9 cellular contexts compared by ENCODE assay signal in the genomic region with DNA sequence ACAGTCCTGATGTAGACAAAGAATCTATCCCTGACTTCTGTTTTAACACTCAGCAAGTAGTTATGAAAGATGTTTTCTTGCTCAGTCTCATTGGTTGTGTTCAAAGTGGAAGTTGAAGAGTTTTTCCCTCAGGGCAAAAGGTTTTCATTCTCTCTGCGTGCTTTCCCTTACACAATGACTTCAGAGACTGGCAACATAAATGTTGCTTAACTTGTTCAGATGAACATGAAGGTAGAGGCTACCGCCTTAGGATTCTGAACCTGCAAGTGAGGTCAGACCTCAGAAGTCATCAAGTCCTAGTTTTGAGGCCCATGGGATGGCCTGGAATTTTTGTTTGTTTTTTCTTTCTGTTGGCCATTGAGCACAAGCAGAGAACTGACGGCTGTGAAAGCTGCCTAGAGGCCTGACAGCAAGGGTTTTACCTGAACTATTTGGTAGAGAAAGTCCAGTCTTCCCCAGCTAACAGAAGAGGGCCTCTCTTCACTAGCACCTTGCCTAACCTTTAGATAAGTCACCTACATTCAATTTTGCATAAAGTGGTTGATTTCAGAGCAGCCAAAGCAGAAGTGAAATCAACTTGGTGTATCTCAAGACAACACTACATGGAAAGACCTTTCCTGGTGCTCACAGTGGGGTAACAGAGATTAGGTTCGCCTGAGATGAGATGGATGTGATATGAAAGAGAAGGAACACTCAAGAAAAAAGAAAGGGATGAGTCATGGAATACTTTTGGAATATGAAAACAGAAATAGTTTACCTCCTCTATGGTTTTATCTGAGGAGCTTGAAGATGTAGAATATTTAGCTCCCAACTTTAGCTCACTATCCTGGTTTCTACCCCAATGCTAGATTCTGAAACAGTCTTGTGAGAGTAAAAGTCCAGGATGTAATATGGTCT.
DNase-seq lines count a peak whose midpoint lies in the region; ATAC-seq lines count a peak whose summit lies in the region.
"Had no signal": no experiment of that assay in that cellular context is flagged by ENCODE, and none has a peak within 500 bp of the region (broad histone marks: within the 10 kb centered on the region; RNA-seq: fewer than 3 reads in every experiment).

No MANE protein-coding gene starts in this region.

- ATAC-seq in GM19452 (IDR thresholded peaks at IDR 0.05; ENCODE audit: unreplicated experiment) (peak; percentile 98), HG03139 (IDR thresholded peaks at IDR 0.05; ENCODE audit: unreplicated experiment) (peak; percentile 98)

- in situ Hi-C loops in T47D (cut with HindIII; ENCODE audit: low pct_unique_long_range_greater_than_20kb, low sequenced_read_pairs), result no loop called here

- DNase-seq in AML-193 (lab: John Stamatoyannopoulos, UW) (peak; percentile 95 to 96), T47D (ENCODE audit: low read depth in 1 of 2, low spot score in 1 of 2) (peak; percentile 21 to 91), anterior cingulate cortex (lab: John Stamatoyannopoulos, UW) (no peak), NCI-H774 (lab: John Stamatoyannopoulos, UW) (no peak), NCI-H1105 (lab: John Stamatoyannopoulos, UW) (no peak)
- no peak for DNase-seq in stimulated activated CD4-positive, alpha-beta T cell treated with anti-CD3 and anti-CD28 coated beads, Interleukin-2, amount 100 ng/mL, for 24 hours
- DNase-seq: activated CD4-positive, CD25-positive, alpha-beta regulatory T cell had no signal

Comparison
In these comparisons a context has a peak if more than half of its experiments do, and no peak if none do; other contexts are left out.
1. DNase-seq: peak in AML-193 (2 of 2) and T47D (2 of 2); none in anterior cingulate cortex (0 of 58), NCI-H774 (single experiment), NCI-H1105 (single experiment) and stimulated activated CD4-positive, alpha-beta T cell treated with anti-CD3 and anti-CD28 coated beads, Interleukin-2, amount 100 ng/mL, for 24 hours (0 of 2).